Comparison of ENCODE assay signal across 17 cellular contexts in genomic region chr6:827431-827830, GRCh38.
"Had no signal": no experiment of that assay in that cellular context is flagged by ENCODE, and none has a peak within 500 bp of the region (broad histone marks: within the 10 kb centered on the region; RNA-seq: fewer than 3 reads in every experiment).

No MANE protein-coding gene starts in this region.

- H3K4me1 ChIP-seq: suprapubic skin had no signal

- H3K4me3 ChIP-seq: cardiac muscle cell, suprapubic skin had no signal

- H3K36me3 ChIP-seq: cardiac muscle cell, suprapubic skin had no signal

- H3K27ac ChIP-seq: cardiac muscle cell, epithelial cell of prostate, suprapubic skin had no signal

- H3K9me3 ChIP-seq: suprapubic skin had no signal

- H3K27me3 ChIP-seq: suprapubic skin had no signal

- DNase-seq: activated CD4-positive, alpha-beta T cell treated with anti-CD3 and anti-CD28 coated beads, Interleukin-2, amount 50 U/mL, for 48 hours; activated effector memory CD4-positive, alpha-beta T cell treated with Interleukin-2 at 50 U/mL for 16 hours; activated naive CD4-positive, alpha-beta T cell treated with anti-CD3 and anti-CD28 coated beads, Interleukin-2, amount 50 U/mL, for 16 hours; activated T-cell treated with anti-CD3 and anti-CD28 coated beads, Interleukin-2, amount 50 U/mL, for 24 hours; foreskin melanocyte; head of caudate nucleus; kidney glomerular epithelial cell; mesendoderm; nucleus accumbens; posterior cingulate gyrus; retina; stimulated activated CD4-positive, alpha-beta T cell treated with anti-CD3 and anti-CD28 coated beads, Interleukin-2, amount 100 ng/mL, for 48 hours; stimulated activated naive CD4-positive, alpha-beta T cell treated with Interleukin-2 at 50 U/mL for 16 hours; trophoblast cell had no signal
